In genomic region chr3:114509756-114510155, GRCh38 we compare ENCODE assay signal across 27 cellular contexts.
"Had no signal": no experiment of that assay in that cellular context is flagged by ENCODE, and none has a peak within 500 bp of the region (broad histone marks: within the 10 kb centered on the region; RNA-seq: fewer than 3 reads in every experiment).

No MANE protein-coding gene starts in this region.

- H3K9me3 Mint-ChIP-seq: activated CD4-positive, alpha-beta T cell treated with anti-CD3 and anti-CD28 coated beads, Interleukin-2, amount 10 ng/mL, durations not matched to agents 24 days and 14 days; activated CD8-positive, alpha-beta T cell treated with anti-CD3 and anti-CD28 coated beads for 36 hours; activated naive CD8-positive, alpha-beta T cell treated with anti-CD3 and anti-CD28 coated beads for 36 hours; activated T-cell treated with anti-CD3 and anti-CD28 coated beads, Interleukin-2, amount 50 U/mL, for 72 hours; activated T-helper 17 cell treated with anti-CD3 and anti-CD28 coated beads, Interleukin-2, amount 50 U/mL, for 72 hours; T-helper 2 cell treated with Interferon-gamma antibody and Interleukin-4, amounts not matched to agents 5 μg/mL and 100 μg/mL, for 36 hours had no signal

- DNase-seq: activated CD4-positive, alpha-beta T cell treated with anti-CD3 and anti-CD28 coated beads, Interleukin-2, amount 10 ng/mL, durations not matched to agents 24 days and 14 days; activated CD4-positive, alpha-beta T cell treated with anti-CD3 and anti-CD28 coated beads, Interleukin-2, amount 50 U/mL, for 4 hours; activated CD8-positive, alpha-beta T cell treated with anti-CD3 and anti-CD28 coated beads for 36 hours; activated effector memory CD4-positive, alpha-beta T cell treated with anti-CD3 and anti-CD28 coated beads, Interleukin-2, amount 50 U/mL, for 16 hours; activated naive CD4-positive, alpha-beta T cell; activated naive CD4-positive, alpha-beta T cell treated with anti-CD3 and anti-CD28 coated beads, Interleukin-2, amount 50 U/mL, for 16 hours; activated naive CD8-positive, alpha-beta T cell treated with anti-CD3 and anti-CD28 coated beads for 36 hours; activated T-cell treated with anti-CD3 and anti-CD28 coated beads, Interleukin-2, amount 50 U/mL, for 1 hour; activated T-cell treated with anti-CD3 and anti-CD28 coated beads, Interleukin-2, amount 50 U/mL, for 72 hours; amniotic stem cell; aorta; Kasumi-1; KG1; MG63; NCI-H1048; NCI-H1436 treated with DMSO at 0.1 percent for 48 hours; NCI-H1694 treated with DMSO at 0.1 percent for 48 hours; NCI-H2029; NCI-H345; NCI-H526; NCI-H748 treated with DMSO at 0.1 percent for 48 hours; NK-92 treated with Interleukin-12 subunit alpha and Interleukin-12 subunit beta, amount 100 ng/mL, for 24 hours; PC-9; Right ventricle myocardium superior had no signal

- H3K9me3 ChIP-seq: MG63 had no signal

- ATAC-seq: activated CD8-positive, alpha-beta T cell treated with anti-CD3 and anti-CD28 coated beads for 36 hours; activated T-cell treated with anti-CD3 and anti-CD28 coated beads, Interleukin-2, amount 50 U/mL, for 72 hours; activated T-helper 17 cell treated with anti-CD3 and anti-CD28 coated beads, Interleukin-2, amount 50 U/mL, for 72 hours had no signal

- H3K27ac Mint-ChIP-seq: activated CD4-positive, alpha-beta T cell treated with anti-CD3 and anti-CD28 coated beads, Interleukin-2, amount 10 ng/mL, durations not matched to agents 24 days and 14 days; activated CD8-positive, alpha-beta T cell treated with anti-CD3 and anti-CD28 coated beads for 36 hours; activated naive CD8-positive, alpha-beta T cell treated with anti-CD3 and anti-CD28 coated beads for 36 hours; activated T-cell treated with anti-CD3 and anti-CD28 coated beads, Interleukin-2, amount 50 U/mL, for 72 hours; activated T-helper 17 cell treated with anti-CD3 and anti-CD28 coated beads, Interleukin-2, amount 50 U/mL, for 72 hours; T-helper 2 cell treated with Interferon-gamma antibody and Interleukin-4, amounts not matched to agents 5 μg/mL and 100 μg/mL, for 36 hours had no signal

- H3K36me3 ChIP-seq: cardiac muscle cell, MG63 had no signal

- H2AFZ ChIP-seq: PC-9 had no signal

- H3K4me3 ChIP-seq: cardiac muscle cell, MG63, PC-9 had no signal

- H3K4me1 Mint-ChIP-seq: activated CD4-positive, alpha-beta T cell treated with anti-CD3 and anti-CD28 coated beads, Interleukin-2, amount 10 ng/mL, durations not matched to agents 24 days and 14 days; activated T-helper 17 cell treated with anti-CD3 and anti-CD28 coated beads, Interleukin-2, amount 50 U/mL, for 72 hours had no signal

- H3K4me2 ChIP-seq: PC-9 had no signal

- H3K27ac ChIP-seq: cardiac muscle cell, PC-9 had no signal

- H3K27me3 ChIP-seq: cardiac muscle cell, MG63 had no signal

- H3K27me3 Mint-ChIP-seq: activated naive CD8-positive, alpha-beta T cell treated with anti-CD3 and anti-CD28 coated beads for 36 hours; activated T-helper 17 cell treated with anti-CD3 and anti-CD28 coated beads, Interleukin-2, amount 50 U/mL, for 72 hours had no signal

- H3K4me3 Mint-ChIP-seq: activated CD4-positive, alpha-beta T cell treated with anti-CD3 and anti-CD28 coated beads, Interleukin-2, amount 10 ng/mL, durations not matched to agents 24 days and 14 days; activated CD8-positive, alpha-beta T cell treated with anti-CD3 and anti-CD28 coated beads for 36 hours; activated naive CD8-positive, alpha-beta T cell treated with anti-CD3 and anti-CD28 coated beads for 36 hours; activated T-cell treated with anti-CD3 and anti-CD28 coated beads, Interleukin-2, amount 50 U/mL, for 72 hours; activated T-helper 17 cell treated with anti-CD3 and anti-CD28 coated beads, Interleukin-2, amount 50 U/mL, for 72 hours; T-helper 2 cell treated with Interferon-gamma antibody and Interleukin-4, amounts not matched to agents 5 μg/mL and 100 μg/mL, for 36 hours had no signal
